ENCODE assay signal across 2 cellular contexts in genomic region chr16:28835864-28836760, GRCh38.
TF ChIP-seq lines count a peak whose summit lies in the region.

No MANE protein-coding gene starts in this region.

TF ChIP-seq in HepG2, 621 proteins besides CTCF, POLR2A, EP300 and RAD21 (continues in another document):
- TF ChIP-seq RBFOX2 (IDR thresholded peaks at IDR 0.05; ENCODE audit: low read depth, low read length) = peak; percentile 9; the same call in 1 of the 2 replicates
- no peak for TF ChIP-seq ZBTB21 (CRISPR knock-in tag; IDR thresholded peaks at IDR 0.05)
- TF ChIP-seq NR2C2 (CRISPR knock-in tag; IDR thresholded peaks at IDR 0.05; ENCODE audit: borderline replicate concordance) = no peak
- no peak for TF ChIP-seq CENPX (CRISPR knock-in tag; IDR thresholded peaks at IDR 0.05)
- no peak for TF ChIP-seq ZNF414 (CRISPR knock-in tag; IDR thresholded peaks at IDR 0.05)
- TF ChIP-seq, protein P1, sequence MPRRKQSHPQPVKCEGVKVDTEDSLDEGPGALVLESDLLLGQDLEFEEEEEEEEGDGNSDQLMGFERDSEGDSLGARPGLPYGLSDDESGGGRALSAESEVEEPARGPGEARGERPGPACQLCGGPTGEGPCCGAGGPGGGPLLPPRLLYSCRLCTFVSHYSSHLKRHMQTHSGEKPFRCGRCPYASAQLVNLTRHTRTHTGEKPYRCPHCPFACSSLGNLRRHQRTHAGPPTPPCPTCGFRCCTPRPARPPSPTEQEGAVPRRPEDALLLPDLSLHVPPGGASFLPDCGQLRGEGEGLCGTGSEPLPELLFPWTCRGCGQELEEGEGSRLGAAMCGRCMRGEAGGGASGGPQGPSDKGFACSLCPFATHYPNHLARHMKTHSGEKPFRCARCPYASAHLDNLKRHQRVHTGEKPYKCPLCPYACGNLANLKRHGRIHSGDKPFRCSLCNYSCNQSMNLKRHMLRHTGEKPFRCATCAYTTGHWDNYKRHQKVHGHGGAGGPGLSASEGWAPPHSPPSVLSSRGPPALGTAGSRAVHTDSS (CRISPR knock-in tag; conservative IDR thresholded peaks at IDR 0.05) = no peak
- TF ChIP-seq HES4 (CRISPR knock-in tag; IDR thresholded peaks at IDR 0.05; ENCODE audit: borderline replicate concordance) = no peak
- TF ChIP-seq, protein P2, sequence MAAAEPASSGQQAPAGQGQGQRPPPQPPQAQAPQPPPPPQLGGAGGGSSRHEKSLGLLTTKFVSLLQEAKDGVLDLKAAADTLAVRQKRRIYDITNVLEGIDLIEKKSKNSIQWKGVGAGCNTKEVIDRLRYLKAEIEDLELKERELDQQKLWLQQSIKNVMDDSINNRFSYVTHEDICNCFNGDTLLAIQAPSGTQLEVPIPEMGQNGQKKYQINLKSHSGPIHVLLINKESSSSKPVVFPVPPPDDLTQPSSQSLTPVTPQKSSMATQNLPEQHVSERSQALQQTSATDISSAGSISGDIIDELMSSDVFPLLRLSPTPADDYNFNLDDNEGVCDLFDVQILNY (CRISPR knock-in tag; conservative IDR thresholded peaks at IDR 0.05) = no peak
- no peak for TF ChIP-seq TEAD2 (CRISPR knock-in tag; IDR thresholded peaks at IDR 0.05)
- TF ChIP-seq ZNF318 (CRISPR knock-in tag; IDR thresholded peaks at IDR 0.05) = no peak
- TF ChIP-seq POLR2AphosphoS2 (IDR thresholded peaks at IDR 0.05; ENCODE audit: low read depth, low read length) = peak; percentile 45; the same call in 1 of the 2 replicates
- TF ChIP-seq HNF4G (IDR thresholded peaks at IDR 0.05; ENCODE audit: borderline replicate concordance, low read depth, low read length) = no peak
- no peak for TF ChIP-seq HNF4G (CRISPR knock-in tag; IDR thresholded peaks at IDR 0.05; ENCODE audit: borderline replicate concordance, low read depth)
- TF ChIP-seq BCL6 (CRISPR knock-in tag; IDR thresholded peaks at IDR 0.05) = no peak
- no peak for TF ChIP-seq RBM39 (IDR thresholded peaks at IDR 0.05; ENCODE audit: low read depth, low read length, poor library complexity, severe bottlenecking)

TF ChIP-seq in IMR-90, 13 proteins besides CTCF, POLR2A, EP300 and RAD21:
- TF ChIP-seq NFE2L2 (IDR thresholded peaks at IDR 0.05; ENCODE audit: low read depth, low read length) (no peak), RCOR1 (IDR thresholded peaks at IDR 0.05; ENCODE audit: insufficient replicate concordance, low read length) (no peak), FOS (IDR thresholded peaks at IDR 0.05; ENCODE audit: low read depth, low read length) (no peak), RFX5 (IDR thresholded peaks at IDR 0.05; ENCODE audit: low read depth, low read length) (no peak), BHLHE40 (IDR thresholded peaks at IDR 0.05; ENCODE audit: low read depth, low read length) (no peak), MAFK (IDR thresholded peaks at IDR 0.05; ENCODE audit: low read depth, low read length) (no peak), CHD1 (IDR thresholded peaks at IDR 0.05; ENCODE audit: low read depth, low read length) (no peak), CEBPB (IDR thresholded peaks at IDR 0.05; ENCODE audit: low read depth, low read length) (no peak)
